In genomic region chr16:19138601-19139000, GRCh38 we compare ENCODE assay signal across 9 cellular contexts. TPM values are rescaled to one million over a fixed set of nuclear protein-coding genes. Genes with fewer than 3 reads are reported as not detected.
DNase-seq lines count a peak whose midpoint lies in the region; ATAC-seq, FAIRE-seq and TF ChIP-seq lines count a peak whose summit lies in the region.
"Had no signal": no experiment of that assay in that cellular context is flagged by ENCODE, and none has a peak within 500 bp of the region (broad histone marks: within the 10 kb centered on the region; RNA-seq: fewer than 3 reads in every experiment).

No MANE protein-coding gene starts in this region.

- H3K4me1 ChIP-seq in neural progenitor cell: peaks cover 6% of the 10 kb centered on the region

- no peaks in the 10 kb centered on the region for H4K20me1 ChIP-seq in neural progenitor cell (ENCODE audit: low read depth)

- H3K27ac Mint-ChIP-seq in Calu3 (ENCODE audit: unreplicated experiment) (no peak overlapping the region), neural progenitor cell (peak overlapping the region; percentile 51)
- H3K27ac Mint-ChIP-seq in stimulated activated naive CD8-positive, alpha-beta T cell treated with anti-CD3 and anti-CD28 coated beads, Interleukin-15, amount 100 ng/mL, for 72 hours: no peak overlapping the region
- H3K27ac Mint-ChIP-seq: activated naive CD8-positive, alpha-beta T cell treated with anti-CD3 and anti-CD28 coated beads, Interleukin-2, amount 10 ng/mL, durations not matched to agents 7 days and 5 days had no signal

- H3K4me3 Mint-ChIP-seq in Calu3 (ENCODE audit: low read depth, unreplicated experiment) (no peak overlapping the region), neural progenitor cell (no peak overlapping the region)
- no peak overlapping the region for H3K4me3 Mint-ChIP-seq in stimulated activated naive CD8-positive, alpha-beta T cell treated with anti-CD3 and anti-CD28 coated beads, Interleukin-15, amount 100 ng/mL, for 72 hours
- H3K4me3 Mint-ChIP-seq: activated naive CD8-positive, alpha-beta T cell treated with anti-CD3 and anti-CD28 coated beads, Interleukin-2, amount 10 ng/mL, durations not matched to agents 7 days and 5 days had no signal

- no peak overlapping the region for H3K27ac ChIP-seq in neural progenitor cell

- CTCF ChIA-PET in Calu3 (lab: Charles Lee): interaction anchor here (0.7 to 0.8 kb wide), 2 partner anchors 53 to 242 kb away, joined by 5 read pairs; no protein-coding TSS in a partner anchor

- H3K4me1 Mint-ChIP-seq in Calu3 (ENCODE audit: low read depth, unreplicated experiment) (peaks cover 55% of the 10 kb centered on the region), neural progenitor cell (peaks cover 47% of the 10 kb centered on the region)
- no peaks in the 10 kb centered on the region for H3K4me1 Mint-ChIP-seq in stimulated activated naive CD8-positive, alpha-beta T cell treated with anti-CD3 and anti-CD28 coated beads, Interleukin-15, amount 100 ng/mL, for 72 hours
- H3K4me1 Mint-ChIP-seq: activated naive CD8-positive, alpha-beta T cell treated with anti-CD3 and anti-CD28 coated beads, Interleukin-2, amount 10 ng/mL, durations not matched to agents 7 days and 5 days had no signal

- no peaks in the 10 kb centered on the region for H3K36me3 ChIP-seq in neural progenitor cell

- peak overlapping the region; percentile 85 for H2AFZ ChIP-seq in neural progenitor cell (replicated peaks)

- H3K27me3 Mint-ChIP-seq in Calu3 (ENCODE audit: unreplicated experiment) (no peaks in the 10 kb centered on the region), neural progenitor cell (ENCODE audit: insufficient read depth, low read depth) (peaks cover 7% of the 10 kb centered on the region)
- peaks cover 24% of the 10 kb centered on the region for H3K27me3 Mint-ChIP-seq in stimulated activated naive CD8-positive, alpha-beta T cell treated with anti-CD3 and anti-CD28 coated beads, Interleukin-15, amount 100 ng/mL, for 72 hours

- no peak for FAIRE-seq in GM19239 (lab: Jason Lieb, UNC)

- H3K79me2 ChIP-seq in neural progenitor cell (ENCODE audit: low read depth): no peaks in the 10 kb centered on the region

- H3K27me3 ChIP-seq in neural progenitor cell: no peaks in the 10 kb centered on the region

- H3K4me3 ChIP-seq in epithelial cell of esophagus (ENCODE audit: low read length): no peak overlapping the region
- no peak overlapping the region for H3K4me3 ChIP-seq in neural progenitor cell

- no peak for ATAC-seq in GM21515 (IDR thresholded peaks at IDR 0.05; ENCODE audit: unreplicated experiment)
- no peak for ATAC-seq in stimulated activated naive CD8-positive, alpha-beta T cell treated with anti-CD3 and anti-CD28 coated beads, Interleukin-15, amount 100 ng/mL, for 72 hours

- no peaks in the 10 kb centered on the region for H3F3A ChIP-seq in neural progenitor cell (ENCODE audit: low read depth)

- no peak for TF ChIP-seq CTCF in Calu3 (IDR thresholded peaks at IDR 0.05; ENCODE audit: unreplicated experiment)
- no peak for TF ChIP-seq CTCF in epithelial cell of esophagus (IDR thresholded peaks at IDR 0.05; ENCODE audit: insufficient read depth, low read depth, low read length, missing control alignments)
- no peak for TF ChIP-seq CTCF in neural progenitor cell (IDR thresholded peaks at IDR 0.05)

- H3K4me2 ChIP-seq in neural progenitor cell: no peak overlapping the region

- DNase-seq in Calu3 (peak; percentile 39), NCI-H2196 treated with DMSO at 0.1 percent for 48 hours (lab: John Stamatoyannopoulos, UW; ENCODE audit: unreplicated experiment) (peak; percentile 80), epithelial cell of esophagus (ENCODE audit: low read depth) (peak; percentile 99), neural progenitor cell (ENCODE audit: low spot score) (no peak), GM19239 (ENCODE audit: insufficient read length, low spot score) (no peak), SW 1271 (lab: John Stamatoyannopoulos, UW) (no peak)
- no peak for DNase-seq in stimulated activated naive CD8-positive, alpha-beta T cell treated with anti-CD3 and anti-CD28 coated beads, Interleukin-15, amount 100 ng/mL, for 72 hours
- DNase-seq: activated naive CD8-positive, alpha-beta T cell treated with anti-CD3 and anti-CD28 coated beads, Interleukin-2, amount 10 ng/mL, durations not matched to agents 7 days and 5 days had no signal

- no peaks in the 10 kb centered on the region for H3K9me3 ChIP-seq in neural progenitor cell (ENCODE audit: low read depth)

- intact Hi-C loops in Calu3 (cut with micrococcal nuclease; ENCODE audit: unreplicated experiment): no loop called here

- no peak overlapping the region for H3K9ac ChIP-seq in neural progenitor cell

- no peaks in the 10 kb centered on the region for H3K9me3 Mint-ChIP-seq in Calu3 (ENCODE audit: low read depth, unreplicated experiment)
- H3K9me3 Mint-ChIP-seq in neural progenitor cell: no peaks in the 10 kb centered on the region
- no peaks in the 10 kb centered on the region for H3K9me3 Mint-ChIP-seq in stimulated activated naive CD8-positive, alpha-beta T cell treated with anti-CD3 and anti-CD28 coated beads, Interleukin-15, amount 100 ng/mL, for 72 hours
- H3K9me3 Mint-ChIP-seq: activated naive CD8-positive, alpha-beta T cell treated with anti-CD3 and anti-CD28 coated beads, Interleukin-2, amount 10 ng/mL, durations not matched to agents 7 days and 5 days had no signal

- H3K36me3 Mint-ChIP-seq in Calu3 (ENCODE audit: insufficient read depth, unreplicated experiment) (no peaks in the 10 kb centered on the region), neural progenitor cell (no peaks in the 10 kb centered on the region)
- H3K36me3 Mint-ChIP-seq: activated naive CD8-positive, alpha-beta T cell treated with anti-CD3 and anti-CD28 coated beads, Interleukin-2, amount 10 ng/mL, durations not matched to agents 7 days and 5 days had no signal

- BruUV-seq in Calu3 (replicated peaks; lab: Mats Ljungman, UMichigan): no TSS peak

RNA-seq across cellular contexts. Expression of gene ITPRIPL2, which starts 24.8 kb away (rescaled TPM):
- total RNA-seq in Calu3 (2022): 73.1 and 86.0 TPM in 2 replicates
- total RNA-seq in neural progenitor cell (ENCODE audit: low replicate concordance): 3.7 and 5.4 TPM in 2 replicates

RNA-seq across cellular contexts. Expression of gene SYT17, which starts 29.4 kb away (rescaled TPM):
- total RNA-seq in Calu3 (2022): 10.6 and 16.6 TPM in 2 replicates
- total RNA-seq in neural progenitor cell (ENCODE audit: low replicate concordance): 7.2 TPM in 2 replicates
- total RNA-seq: activated naive CD8-positive, alpha-beta T cell treated with anti-CD3 and anti-CD28 coated beads, Interleukin-2, amount 10 ng/mL, durations not matched to agents 7 days and 5 days had no signal

Comparison
In these comparisons a context has a peak if more than half of its experiments do, and no peak if none do; other contexts are left out.
1. DNase-seq: peak in Calu3 (single experiment), NCI-H2196 treated with DMSO at 0.1 percent for 48 hours (single experiment) and epithelial cell of esophagus (single experiment); none in neural progenitor cell (single experiment), stimulated activated naive CD8-positive, alpha-beta T cell treated with anti-CD3 and anti-CD28 coated beads, Interleukin-15, amount 100 ng/mL, for 72 hours (0 of 2), GM19239 (single experiment) and SW 1271 (0 of 2).
2. RNA of gene ITPRIPL2, which starts 24.8 kb away (total RNA-seq): 73.1 to 86.0 TPM in Calu3; 3.7 to 5.4 TPM in neural progenitor cell; every median in the first group is over 10 times any median in the second.